ENCODE assay signal across 38 cellular contexts in genomic region chr1:28185071-28185470, GRCh38. TPM values are rescaled to one million over a fixed set of nuclear protein-coding genes. Genes with fewer than 3 reads are reported as not detected.
"Had no signal": no experiment of that assay in that cellular context is flagged by ENCODE, and none has a peak within 500 bp of the region (broad histone marks: within the 10 kb centered on the region; RNA-seq: fewer than 3 reads in every experiment).

No MANE protein-coding gene starts in this region.

- H3K27ac ChIP-seq: ascending aorta, cardiac muscle cell, VCaP had no signal

- DNase-seq: activated B cell treated with CpG ODN at 0.5 μM for 24 hours; activated CD4-positive, alpha-beta memory T cell treated with anti-CD3 and anti-CD28 coated beads for 36 hours; activated CD4-positive, alpha-beta T cell treated with anti-CD3 and anti-CD28 coated beads for 4 hours; activated CD4-positive, alpha-beta T cell treated with anti-CD3 and anti-CD28 coated beads, Interleukin-2, amount 10 ng/mL, durations not matched to agents 24 days and 14 days; activated CD4-positive, alpha-beta T cell treated with anti-CD3 and anti-CD28 coated beads, Interleukin-2, amount 50 U/mL, for 1 hour; activated CD4-positive, alpha-beta T cell treated with anti-CD3 and anti-CD28 coated beads, Interleukin-2, amount 50 U/mL, for 4 hours; activated CD4-positive, CD25-positive, alpha-beta regulatory T cell treated with anti-CD3 and anti-CD28 coated beads, Interleukin-2, amount 50 U/mL, for 72 hours; activated CD8-positive, alpha-beta memory T cell treated with anti-CD3 and anti-CD28 coated beads, Interleukin-2, amount 50 U/mL, for 4 hours; activated CD8-positive, alpha-beta T cell treated with anti-CD3 and anti-CD28 coated beads for 36 hours; activated gamma-delta T cell treated with Interleukin-2 at 50 U/mL for 16 hours; activated naive CD4-positive, alpha-beta T cell; activated naive CD4-positive, alpha-beta T cell treated with anti-CD3 and anti-CD28 coated beads for 36 hours; activated naive CD4-positive, alpha-beta T cell treated with anti-CD3 and anti-CD28 coated beads, Interleukin-2, amount 50 U/mL, for 16 hours; activated naive CD8-positive, alpha-beta T cell treated with anti-CD3 and anti-CD28 coated beads, Interleukin-2, amount 10 ng/mL, durations not matched to agents 7 days and 5 days; activated naive CD8-positive, alpha-beta T cell treated with anti-CD3 and anti-CD28 coated beads, Interleukin-2, amount 50 U/mL, for 24 hours; activated T-cell treated with anti-CD3 and anti-CD28 coated beads for 4 hours; activated T-cell treated with anti-CD3 and anti-CD28 coated beads, Interleukin-2, amount 50 U/mL, for 1 hour; activated T-cell treated with anti-CD3 and anti-CD28 coated beads, Interleukin-2, amount 50 U/mL, for 4 hours; activated T-cell treated with anti-CD3 and anti-CD28 coated beads, Interleukin-2, amount 50 U/mL, for 72 hours; amygdala; anterior cingulate cortex; caudate nucleus; cerebellar nuclear complex; T-helper 1 cell; T-helper 2 cell; T-helper 9 cell had no signal

- H3K9me3 Mint-ChIP-seq: activated B cell treated with CpG ODN at 0.5 μM for 24 hours; activated CD4-positive, alpha-beta memory T cell treated with anti-CD3 and anti-CD28 coated beads for 36 hours; activated CD8-positive, alpha-beta T cell treated with anti-CD3 and anti-CD28 coated beads for 36 hours; activated naive CD4-positive, alpha-beta T cell treated with anti-CD3 and anti-CD28 coated beads, Interleukin-2, amount 50 U/mL, for 72 hours; activated naive CD8-positive, alpha-beta T cell treated with anti-CD3 and anti-CD28 coated beads, Interleukin-2, amount 10 ng/mL, durations not matched to agents 7 days and 5 days; activated naive CD8-positive, alpha-beta T cell treated with anti-CD3 and anti-CD28 coated beads, Interleukin-2, amount 50 U/mL, for 24 hours; activated T-cell treated with anti-CD3 and anti-CD28 coated beads, Interleukin-2, amount 50 U/mL, for 4 hours; activated T-cell treated with anti-CD3 and anti-CD28 coated beads, Interleukin-2, amount 50 U/mL, for 72 hours; activated T-helper 1 cell treated with anti-CD3 and anti-CD28 coated beads, Interleukin-12 subunit alpha, Interleukin-12 subunit beta, Interleukin-2, Interleukin-4 antibody, amounts not matched to agents 30 ng/mL and 10 ng/mL and 1 ng/mL, durations not matched to agents 14 hours and 24 hours and 36 hours; activated T-helper 17 cell treated with anti-CD3 and anti-CD28 coated beads, Interleukin-2, amount 50 U/mL, for 72 hours; brain; central memory CD8-positive, alpha-beta T cell; T-helper 1 cell treated with Interleukin-12 subunit alpha and Interleukin-12 subunit beta and Interleukin-4 antibody, amounts not matched to agents 30 μg/mL and 1 μg/mL, for 36 hours; T-helper 2 cell treated with Interferon-gamma antibody and Interleukin-4, amounts not matched to agents 5 μg/mL and 100 μg/mL, for 36 hours had no signal

- ATAC-seq: activated CD8-positive, alpha-beta T cell treated with anti-CD3 and anti-CD28 coated beads for 36 hours; activated naive CD4-positive, alpha-beta T cell treated with anti-CD3 and anti-CD28 coated beads, Interleukin-2, amount 50 U/mL, for 72 hours; activated naive CD8-positive, alpha-beta T cell treated with anti-CD3 and anti-CD28 coated beads, Interleukin-2, amount 50 U/mL, for 24 hours; activated T-cell treated with anti-CD3 and anti-CD28 coated beads, Interleukin-2, amount 50 U/mL, for 4 hours; activated T-cell treated with anti-CD3 and anti-CD28 coated beads, Interleukin-2, amount 50 U/mL, for 72 hours; activated T-helper 17 cell treated with anti-CD3 and anti-CD28 coated beads, Interleukin-2, amount 50 U/mL, for 72 hours had no signal

- H3K4me1 Mint-ChIP-seq: brain had no signal

- H3K4me1 ChIP-seq: ascending aorta had no signal

- H3K36me3 Mint-ChIP-seq: activated naive CD4-positive, alpha-beta T cell treated with anti-CD3 and anti-CD28 coated beads, Interleukin-2, amount 50 U/mL, for 72 hours; brain had no signal

- H3K36me3 ChIP-seq: ascending aorta, cardiac muscle cell had no signal

- FAIRE-seq: bronchial epithelial cell, TTC549 had no signal

- H3K27ac Mint-ChIP-seq: activated B cell treated with CpG ODN at 0.5 μM for 24 hours; activated CD4-positive, alpha-beta memory T cell treated with anti-CD3 and anti-CD28 coated beads for 36 hours; activated CD4-positive, alpha-beta T cell treated with anti-CD3 and anti-CD28 coated beads, Interleukin-2, amount 10 ng/mL, durations not matched to agents 24 days and 14 days; activated CD8-positive, alpha-beta T cell treated with anti-CD3 and anti-CD28 coated beads for 36 hours; activated naive CD4-positive, alpha-beta T cell treated with anti-CD3 and anti-CD28 coated beads for 36 hours; activated naive CD4-positive, alpha-beta T cell treated with anti-CD3 and anti-CD28 coated beads, Interleukin-2, amount 50 U/mL, for 72 hours; activated naive CD8-positive, alpha-beta T cell treated with anti-CD3 and anti-CD28 coated beads, Interleukin-2, amount 50 U/mL, for 24 hours; activated T-cell treated with anti-CD3 and anti-CD28 coated beads, Interleukin-2, amount 50 U/mL, for 72 hours; activated T-helper 17 cell treated with anti-CD3 and anti-CD28 coated beads, Interleukin-2, amount 50 U/mL, for 72 hours; brain; T-helper 1 cell treated with Interleukin-12 subunit alpha and Interleukin-12 subunit beta and Interleukin-4 antibody, amounts not matched to agents 30 μg/mL and 1 μg/mL, for 36 hours; T-helper 2 cell treated with Interferon-gamma antibody and Interleukin-4, amounts not matched to agents 5 μg/mL and 100 μg/mL, for 36 hours had no signal

- H3K9me3 ChIP-seq: ascending aorta had no signal

- H3K27me3 Mint-ChIP-seq: activated B cell treated with CpG ODN at 0.5 μM for 24 hours; central memory CD8-positive, alpha-beta T cell had no signal

- H3K27me3 ChIP-seq: ascending aorta, cardiac muscle cell had no signal

- H3K4me3 ChIP-seq: ascending aorta, cardiac muscle cell had no signal

- H3K4me3 Mint-ChIP-seq: activated B cell treated with CpG ODN at 0.5 μM for 24 hours; activated CD4-positive, alpha-beta memory T cell treated with anti-CD3 and anti-CD28 coated beads for 36 hours; activated CD4-positive, alpha-beta T cell treated with anti-CD3 and anti-CD28 coated beads, Interleukin-2, amount 10 ng/mL, durations not matched to agents 24 days and 14 days; activated CD8-positive, alpha-beta T cell treated with anti-CD3 and anti-CD28 coated beads for 36 hours; activated naive CD4-positive, alpha-beta T cell treated with anti-CD3 and anti-CD28 coated beads for 36 hours; activated naive CD8-positive, alpha-beta T cell treated with anti-CD3 and anti-CD28 coated beads, Interleukin-2, amount 10 ng/mL, durations not matched to agents 7 days and 5 days; activated naive CD8-positive, alpha-beta T cell treated with anti-CD3 and anti-CD28 coated beads, Interleukin-2, amount 50 U/mL, for 24 hours; activated T-cell treated with anti-CD3 and anti-CD28 coated beads, Interleukin-2, amount 50 U/mL, for 4 hours; activated T-cell treated with anti-CD3 and anti-CD28 coated beads, Interleukin-2, amount 50 U/mL, for 72 hours; activated T-helper 1 cell treated with anti-CD3 and anti-CD28 coated beads, Interleukin-12 subunit alpha, Interleukin-12 subunit beta, Interleukin-2, Interleukin-4 antibody, amounts not matched to agents 30 ng/mL and 10 ng/mL and 1 ng/mL, durations not matched to agents 14 hours and 24 hours and 36 hours; activated T-helper 17 cell treated with anti-CD3 and anti-CD28 coated beads, Interleukin-2, amount 50 U/mL, for 72 hours; brain; central memory CD8-positive, alpha-beta T cell; T-helper 1 cell treated with Interleukin-12 subunit alpha and Interleukin-12 subunit beta and Interleukin-4 antibody, amounts not matched to agents 30 μg/mL and 1 μg/mL, for 36 hours; T-helper 2 cell treated with Interferon-gamma antibody and Interleukin-4, amounts not matched to agents 5 μg/mL and 100 μg/mL, for 36 hours had no signal

RNA-seq across cellular contexts. Expression of gene PTAFR, which starts 8.6 kb away (rescaled TPM):
- polyA plus RNA-seq: cardiac muscle cell had no signal
